Comparison of ENCODE assay signal across 16 cellular contexts in the genomic region with DNA sequence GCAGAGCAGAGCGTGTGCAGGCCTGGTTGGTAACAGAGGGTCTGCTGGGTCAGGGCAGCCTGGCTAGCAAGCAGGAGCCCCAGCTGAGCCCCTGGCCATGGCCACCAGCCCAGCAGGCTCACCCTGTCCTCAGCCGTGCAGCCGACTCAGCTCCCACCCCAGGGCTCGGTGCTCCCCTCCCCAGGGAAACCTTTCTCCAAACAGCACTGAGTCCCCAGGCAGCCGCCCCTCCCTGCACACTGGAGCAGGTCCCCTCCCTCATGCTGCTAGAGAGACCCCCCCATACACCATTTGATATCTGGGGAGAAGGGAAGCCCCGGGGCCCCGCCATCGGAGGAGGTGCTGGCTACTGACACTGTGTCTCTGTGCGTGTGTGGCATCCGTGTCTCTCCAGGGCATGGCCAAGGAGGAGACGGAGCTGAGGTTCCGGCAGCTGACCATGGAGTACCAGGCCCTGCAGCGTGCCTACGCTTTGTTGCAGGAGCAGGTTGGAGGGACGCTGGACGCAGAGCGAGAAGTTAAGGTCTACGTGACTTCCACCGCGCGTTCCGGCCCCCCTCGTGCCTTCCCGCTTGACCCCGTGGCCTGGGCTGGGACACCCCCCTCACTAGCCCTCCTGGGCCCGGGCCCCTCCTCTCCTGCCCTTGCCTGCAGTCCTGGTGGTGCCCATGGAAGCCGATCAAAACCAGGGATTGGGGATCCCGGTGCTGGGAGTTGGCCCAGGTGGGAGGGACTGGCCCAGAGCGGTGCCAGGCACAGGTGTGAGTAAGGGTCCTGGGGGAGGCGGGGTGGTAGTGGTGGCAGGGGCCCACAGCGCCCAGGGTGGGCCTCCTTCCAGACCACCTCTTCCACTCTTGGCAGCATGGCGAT. TPM values are rescaled to one million over a fixed set of nuclear protein-coding genes. Genes with fewer than 3 reads are reported as not detected.
DNase-seq lines count a peak whose midpoint lies in the region; ATAC-seq, FAIRE-seq and TF ChIP-seq lines count a peak whose summit lies in the region.
"Had no signal": no experiment of that assay in that cellular context is flagged by ENCODE, and none has a peak within 500 bp of the region (broad histone marks: within the 10 kb centered on the region; RNA-seq: fewer than 3 reads in every experiment).

No MANE protein-coding gene starts in this region.

- BruUV-seq in HepG2 (replicated peaks; lab: Mats Ljungman, UMichigan): no TSS peak

- TF ChIP-seq EP300 in HepG2 (IDR thresholded peaks at IDR 0.05; ENCODE audit: low read depth in 2 of 2, low read length in 2 of 2) (no peak), HepG2 (CRISPR knock-in tag; IDR thresholded peaks at IDR 0.05; ENCODE audit: borderline replicate concordance) (no peak), SK-N-SH (IDR thresholded peaks at IDR 0.05; ENCODE audit: borderline replicate concordance in 1 of 2, low read depth in 1 of 2, low read length in 1 of 2) (no peak)

- H3K36me3 ChIP-seq in right lobe of liver (no peaks in the 10 kb centered on the region), HepG2 (replicated peaks in 1 of 2; ENCODE audit: control insufficient read depth in 1 of 2, insufficient read depth in 2 of 2, low read length in 2 of 2) (no peaks in the 10 kb centered on the region), lower lobe of right lung (no peaks in the 10 kb centered on the region), upper lobe of right lung (no peaks in the 10 kb centered on the region), SK-N-SH (replicated peaks in 1 of 2; ENCODE audit: control insufficient read depth in 1 of 2, insufficient read depth in 2 of 2, low read length in 1 of 2) (no peaks in the 10 kb centered on the region)
- H3K36me3 ChIP-seq: BLaER1 treated with 17β-estradiol and CSF1 and Interleukin-3, amounts not matched to agents 10 nM and 100 nM had no signal

- no peak for TF ChIP-seq POLR2A in right lobe of liver (IDR thresholded peaks at IDR 0.05)
- no peak for TF ChIP-seq POLR2A in HepG2 (IDR thresholded peaks at IDR 0.05; ENCODE audit: insufficient read depth in 1 of 2, low read depth in 2 of 2, low read length in 2 of 2)

- H3K4me3 ChIP-seq in right lobe of liver: no peak overlapping the region
- no peak overlapping the region for H3K4me3 ChIP-seq in HepG2 (replicated peaks in 1 of 3; ENCODE audit: insufficient read depth in 1 of 3, low read depth in 2 of 3, low read length in 3 of 3)
- no peak overlapping the region for H3K4me3 ChIP-seq in lower lobe of right lung
- no peak overlapping the region for H3K4me3 ChIP-seq in upper lobe of right lung
- H3K4me3 ChIP-seq in SK-N-SH (ENCODE audit: low read depth in 2 of 2, low read length in 1 of 2): no peak overlapping the region
- H3K4me3 ChIP-seq: BLaER1 treated with 17β-estradiol and CSF1 and Interleukin-3, amounts not matched to agents 10 nM and 100 nM; GM23338; skin epidermis had no signal

- no peak overlapping the region for H3K27ac Mint-ChIP-seq in chondrocyte (ENCODE audit: unreplicated experiment)
- H3K27ac Mint-ChIP-seq: GM23338, T-helper 17 cell had no signal

- CTCF ChIA-PET in HepG2 (lab: Yijun Ruan, JAX; ENCODE audit: low intra/inter-chr PET ratio, low total read pairs): interaction anchor here (1.2 kb wide), 1 partner anchor 119 kb away, joined by 3 read pairs; no protein-coding TSS in a partner anchor
- CTCF ChIA-PET in SK-N-SH (lab: Yijun Ruan, JAX): interaction anchor here (0.5 to 5.4 kb wide), 41 partner anchors 10 to 786 kb away, joined by 3 to 65 read pairs (median 5); a partner anchor contains a TSS

- no peak for TF ChIP-seq CTCF in right lobe of liver (IDR thresholded peaks at IDR 0.05)
- TF ChIP-seq CTCF in HepG2 (CRISPR knock-in tag; IDR thresholded peaks at IDR 0.05): no peak
- TF ChIP-seq CTCF in chondrocyte (IDR thresholded peaks at IDR 0.05): no peak
- no peak for TF ChIP-seq CTCF in lower lobe of right lung (IDR thresholded peaks at IDR 0.05)
- no peak for TF ChIP-seq CTCF in upper lobe of right lung (IDR thresholded peaks at IDR 0.05)
- no peak for TF ChIP-seq CTCF in SK-N-SH (IDR thresholded peaks at IDR 0.05)

- no peak overlapping the region for H3K9ac ChIP-seq in HepG2 (ENCODE audit: insufficient read depth, low read depth, low read length)
- no peak overlapping the region for H3K9ac ChIP-seq in SK-N-SH
- H3K9ac ChIP-seq: BLaER1 treated with 17β-estradiol and CSF1 and Interleukin-3, amounts not matched to agents 10 nM and 100 nM had no signal

- no peaks in the 10 kb centered on the region for H3K4me1 Mint-ChIP-seq in chondrocyte (ENCODE audit: low read depth)

- H3K79me2 ChIP-seq in HepG2 (ENCODE audit: insufficient read depth, low read length) (no peaks in the 10 kb centered on the region), SK-N-SH (ENCODE audit: insufficient read depth) (no peaks in the 10 kb centered on the region)

- no peaks in the 10 kb centered on the region for H3K9me3 ChIP-seq in right lobe of liver
- H3K9me3 ChIP-seq in HepG2 (ENCODE audit: low read length): no peaks in the 10 kb centered on the region
- H3K9me3 ChIP-seq in lower lobe of right lung: no peaks in the 10 kb centered on the region
- H3K9me3 ChIP-seq in upper lobe of right lung: no peaks in the 10 kb centered on the region
- no peaks in the 10 kb centered on the region for H3K9me3 ChIP-seq in SK-N-SH
- H3K9me3 ChIP-seq: BLaER1 treated with 17β-estradiol and CSF1 and Interleukin-3, amounts not matched to agents 10 nM and 100 nM had no signal

- no peaks in the 10 kb centered on the region for H3K9me2 ChIP-seq in SK-N-SH

- H3K27ac ChIP-seq in right lobe of liver (no peak overlapping the region), HepG2 (ENCODE audit: extremely low read length, insufficient read depth, low read length) (no peak overlapping the region), lower lobe of right lung (no peak overlapping the region), upper lobe of right lung (no peak overlapping the region), SK-N-SH (ENCODE audit: low read depth in 2 of 2, low read length in 1 of 2) (no peak overlapping the region)
- H3K27ac ChIP-seq: BLaER1 treated with 17β-estradiol and CSF1 and Interleukin-3, amounts not matched to agents 10 nM and 100 nM; skin epidermis had no signal

- H3K4me3 Mint-ChIP-seq in chondrocyte (ENCODE audit: unreplicated experiment): no peak overlapping the region
- H3K4me3 Mint-ChIP-seq: brain, GM23338, T-helper 17 cell had no signal

- POLR2A ChIA-PET in HepG2 (lab: Yijun Ruan, JAX): no interaction called here
- POLR2A ChIA-PET in SK-N-SH (lab: Yijun Ruan, JAX): no interaction called here

- no peak overlapping the region for H2AFZ ChIP-seq in HepG2 (ENCODE audit: low read length)
- no peak overlapping the region for H2AFZ ChIP-seq in SK-N-SH (ENCODE audit: low read depth)
- H2AFZ ChIP-seq: GM23338 had no signal

- H3K27me3 ChIP-seq in right lobe of liver (no peaks in the 10 kb centered on the region), HepG2 (ENCODE audit: control insufficient read depth in 1 of 2, insufficient read depth in 2 of 2, low read length in 2 of 2) (peaks cover 9 to 42% of the 10 kb centered on the region in 2 experiments), lower lobe of right lung (ENCODE audit: low read depth) (peaks cover 26% of the 10 kb centered on the region), upper lobe of right lung (peaks cover 22% of the 10 kb centered on the region), SK-N-SH (ENCODE audit: insufficient read depth) (no peaks in the 10 kb centered on the region)

- H4K20me1 ChIP-seq in HepG2 (ENCODE audit: insufficient read depth, low read length): no peaks in the 10 kb centered on the region
- no peaks in the 10 kb centered on the region for H4K20me1 ChIP-seq in SK-N-SH (ENCODE audit: insufficient read depth)

- H3K4me1 ChIP-seq in right lobe of liver (no peaks in the 10 kb centered on the region), HepG2 (ENCODE audit: insufficient read depth, low read length) (no peaks in the 10 kb centered on the region), lower lobe of right lung (no peaks in the 10 kb centered on the region), upper lobe of right lung (no peaks in the 10 kb centered on the region), SK-N-SH (ENCODE audit: control insufficient read depth in 1 of 2, insufficient read depth in 2 of 2, low read depth in 1 of 2, low read length in 1 of 2) (no peaks in the 10 kb centered on the region; a peak in 1 of 4 replicates)

- H3K9me3 Mint-ChIP-seq in chondrocyte (ENCODE audit: low read depth): no peaks in the 10 kb centered on the region
- H3K9me3 Mint-ChIP-seq: brain, GM23338 had no signal

- no peaks in the 10 kb centered on the region for H3K27me3 Mint-ChIP-seq in chondrocyte (ENCODE audit: low read depth)

- intact Hi-C loops in right lobe of liver (cut with DNase I) (loop anchor here (5.0 to 10.0 kb wide), 2 partner anchors 247 to 254 kb away; no protein-coding TSS in a partner anchor), HepG2 (cut with micrococcal nuclease; ENCODE audit: unreplicated experiment) (no loop called here), lower lobe of right lung (cut with DNase I) (loop anchor here (10.0 kb wide), 1 partner anchor 257 kb away; no protein-coding TSS in a partner anchor), upper lobe of right lung (cut with DNase I) (no loop called here)

- TF ChIP-seq RAD21 in HepG2 (CRISPR knock-in tag; IDR thresholded peaks at IDR 0.05): no peak
- TF ChIP-seq RAD21 in SK-N-SH (IDR thresholded peaks at IDR 0.05; ENCODE audit: low read length): no peak

- FAIRE-seq in HepG2 (lab: Jason Lieb, UNC): no peak

- WGBS in right lobe of liver (ENCODE audit: insufficient coverage, low coverage, low lambda C conversion rate, missing lambda C conversion rate): 59% methylated on average over 5 of the region's 32 CpGs
- WGBS in HepG2 (ENCODE audit: low lambda C conversion rate): 63% methylated on average over 17 of the region's 32 CpGs
- 68% methylated on average over 25 of the region's 32 CpGs for WGBS in SK-N-SH (ENCODE audit: low lambda C conversion rate)

- H3K4me2 ChIP-seq in HepG2 (ENCODE audit: low read depth, low read length): no peak overlapping the region
- no peak overlapping the region for H3K4me2 ChIP-seq in SK-N-SH
- H3K4me2 ChIP-seq: GM23338 had no signal

- H3K36me3 Mint-ChIP-seq in chondrocyte (ENCODE audit: low read depth): no peaks in the 10 kb centered on the region

- ATAC-seq in right lobe of liver (no peak), HepG2 (no peak), lower lobe of right lung (peak in 1 of 2 donors; percentile 2), upper lobe of right lung (no peak), HG02884 (IDR thresholded peaks at IDR 0.05; ENCODE audit: unreplicated experiment) (no peak)

- DNase-seq in right lobe of liver (peak in 2 of 3 donors; percentile 9 to 43), HepG2 (ENCODE audit: low spot score) (no peak), chondrocyte (ENCODE audit: low spot score) (peak; percentile 84), lower lobe of right lung (peak; percentile 39), upper lobe of right lung (peak; percentile 59), NCI-H1092 treated with DMSO at 0.1 percent for 48 hours (lab: John Stamatoyannopoulos, UW) (no peak), SK-N-SH (no peak)
- DNase-seq: COR-L47, islet precursor cell, NCI-H446 treated with DMSO at 0.1 percent for 48 hours had no signal

- no peaks in the 10 kb centered on the region for H3F3A ChIP-seq in SK-N-SH (replicated peaks; ENCODE audit: insufficient read depth)

- in situ Hi-C loops in HepG2 (cut with HindIII; ENCODE audit: extremely low pct_ligation_motif_present, low pct_unique_long_range_greater_than_20kb): loop anchor here (10.0 kb wide), 1 partner anchor 247 kb away; no protein-coding TSS in a partner anchor

RNA-seq across cellular contexts. Expression of a gene that starts 45.0 kb away (rescaled TPM):
- total RNA-seq in right lobe of liver: under 1 TPM in 3 of 6 experiments, not detected in 3; 0.24 to 0.31 (median 0.25) TPM
- 0.38 and 0.84 TPM in 2 replicates for total RNA-seq in HepG2 (2016; rRNA removed; fragmentation: Illumina TruSeq; extraction: Trizol)
- total RNA-seq in HepG2 (2016; cell fraction: cytosol; rRNA removed; fragmentation: Illumina TruSeq; extraction: Trizol; ENCODE audit: low read depth): 0.30 and 0.53 TPM in 2 replicates
- 0.28 and 0.67 TPM in 2 replicates for total RNA-seq in HepG2 (2016; cell fraction: insoluble cytoplasmic fraction; rRNA removed; fragmentation: Illumina TruSeq; extraction: Trizol)
- total RNA-seq in HepG2 (2016; cell fraction: membrane; rRNA removed; fragmentation: Illumina TruSeq; extraction: Trizol): 0.65 and 0.72 TPM in 2 replicates
- total RNA-seq in HepG2 (2016; cell fraction: nucleus; rRNA removed; fragmentation: Illumina TruSeq; extraction: Trizol): 0.25 and 0.85 TPM in 2 replicates
- polyA plus RNA-seq in HepG2 (2011; rRNA removed): 1.2 and 2.1 TPM in 2 replicates
- polyA plus RNA-seq in HepG2 (2011; cell fraction: cytosol; rRNA removed): 0.87 and 0.98 TPM in 2 replicates
- 6.5 and 9.7 TPM in 2 replicates for polyA plus RNA-seq in HepG2 (2011; cell fraction: nucleus; rRNA removed)
- 0.76 and 1.7 TPM in 2 replicates for polyA plus RNA-seq in HepG2 (2012)
- 0.43 and 0.57 TPM in 2 replicates for polyA plus RNA-seq in HepG2 (2016; cell fraction: cytosol; fragmentation: Illumina TruSeq; extraction: Trizol; ENCODE audit: low read depth)
- 0.42 and 0.70 TPM in 2 replicates for polyA plus RNA-seq in HepG2 (2016; cell fraction: insoluble cytoplasmic fraction; fragmentation: Illumina TruSeq; extraction: Trizol; ENCODE audit: low read depth)
- polyA plus RNA-seq in HepG2 (2016; cell fraction: membrane; fragmentation: Illumina TruSeq; extraction: Trizol; ENCODE audit: low read depth): 0.53 and 0.62 TPM in 2 replicates
- 1.1 and 1.7 TPM in 2 replicates for polyA plus RNA-seq in HepG2 (2016; cell fraction: nucleus; fragmentation: Illumina TruSeq; extraction: Trizol; ENCODE audit: insufficient read depth, low read depth)
- 0.07 and 2.3 TPM in 2 replicates for polyA minus RNA-seq in HepG2 (2011; rRNA and poly(A)+ RNA removed; ENCODE audit: low replicate concordance)
- polyA minus RNA-seq in HepG2 (2011; cell fraction: cytosol; rRNA and poly(A)+ RNA removed): 1.1 and 1.6 TPM in 2 replicates
- 1.2 TPM in 2 replicates for polyA minus RNA-seq in HepG2 (2011; cell fraction: nucleus; rRNA and poly(A)+ RNA removed)
- 19.9 to 37.6 TPM (median 35.2 TPM) in 3 replicates for total RNA-seq in chondrocyte
- total RNA-seq in lower lobe of right lung: 2.1 TPM
- total RNA-seq in upper lobe of right lung: 1.7 TPM
- 19.4 and 21.8 TPM in 2 replicates for polyA plus RNA-seq in SK-N-SH (2012; rRNA removed)
- 9.0 and 15.8 TPM in 2 replicates for polyA plus RNA-seq in SK-N-SH (2012; cell fraction: cytosol; rRNA removed)
- 57.0 and 69.4 TPM in 2 replicates for polyA plus RNA-seq in SK-N-SH (2012; cell fraction: nucleus; rRNA removed)

Comparison
In these comparisons a context has a peak if more than half of its experiments do, and no peak if none do; other contexts are left out.
1. DNase-seq: peak in right lobe of liver (2 of 3), chondrocyte (single experiment), lower lobe of right lung (single experiment) and upper lobe of right lung (single experiment); none in HepG2 (single experiment), NCI-H1092 treated with DMSO at 0.1 percent for 48 hours (single experiment) and SK-N-SH (single experiment).
2. intact Hi-C loops: an anchor here in right lobe of liver (5.0 to 10.0 kb wide) and lower lobe of right lung (10.0 kb wide); none called in HepG2 and upper lobe of right lung.